1 cellular context compared by ENCODE assay signal in genomic region chr3:101561630-101562328, GRCh38.
A peak's percentile ranks its signal among the peaks of the same experiment; 100 is the strongest.
TF ChIP-seq lines count a peak whose summit lies in the region.

Gene TRMT10C, plus strand, starts transcription at chr3:101561868. Its CDS starts 2,914 bp downstream, at chr3:101564782.

TF ChIP-seq in HepG2, 621 proteins besides CTCF, POLR2A, EP300 and RAD21 (continued from another document and continues in another):
- TF ChIP-seq ZNF224 (CRISPR knock-in tag; IDR thresholded peaks at IDR 0.05) (peak; percentile 89), GABPB1 (CRISPR knock-in tag; IDR thresholded peaks at IDR 0.05) (peak; percentile 98), EEA1 (CRISPR knock-in tag; IDR thresholded peaks at IDR 0.05; ENCODE audit: borderline replicate concordance) (no peak), U2AF2 (IDR thresholded peaks at IDR 0.05; ENCODE audit: low read depth, low read length) (no peak), ZFX (CRISPR knock-in tag; IDR thresholded peaks at IDR 0.05; ENCODE audit: low read depth) (peak; percentile 85), FOXJ3 (CRISPR knock-in tag; IDR thresholded peaks at IDR 0.05; ENCODE audit: borderline replicate concordance) (0 out of 2 replicates have a peak, but pooled peaks have one; percentile 72), SOX6 (IDR thresholded peaks at IDR 0.05) (no peak), SOX6 (CRISPR knock-in tag; IDR thresholded peaks at IDR 0.05) (peak; percentile 62), HOXA3 (CRISPR knock-in tag; IDR thresholded peaks at IDR 0.05) (peak; percentile 99), ETV6 (CRISPR knock-in tag; conservative IDR thresholded peaks at IDR 0.05) (0 out of 2 replicates have a peak, but pooled peaks have one; percentile 53), ZFP62 (CRISPR knock-in tag; IDR thresholded peaks at IDR 0.05) (0 out of 2 replicates have a peak, but pooled peaks have one; percentile 69), ZNF557 (CRISPR knock-in tag; IDR thresholded peaks at IDR 0.05) (0 out of 2 replicates have a peak, but pooled peaks have one; percentile 43), GZF1 (CRISPR knock-in tag; IDR thresholded peaks at IDR 0.05) (0 out of 2 replicates have a peak, but pooled peaks have one; percentile 42), PLRG1 (conservative IDR thresholded peaks at IDR 0.05) (no peak), AHR (CRISPR knock-in tag; IDR thresholded peaks at IDR 0.05) (0 out of 2 replicates have a peak, but pooled peaks have one; percentile 30), ZNF7 (CRISPR knock-in tag; IDR thresholded peaks at IDR 0.05) (peak; percentile 38; the same call in 1 of the 2 replicates), ZNF253 (CRISPR knock-in tag; IDR thresholded peaks at IDR 0.05; ENCODE audit: borderline replicate concordance) (no peak), SRF (IDR thresholded peaks at IDR 0.05; ENCODE audit: low read depth, low read length) (peak; percentile 66; the same call in 1 of the 2 replicates), ARID2 (CRISPR knock-in tag; IDR thresholded peaks at IDR 0.05; ENCODE audit: borderline replicate concordance) (no peak), RBFOX2 (IDR thresholded peaks at IDR 0.05; ENCODE audit: low read depth, low read length) (peak; percentile 78), HNRNPLL (IDR thresholded peaks at IDR 0.05; ENCODE audit: low read depth, low read length, poor library complexity, severe bottlenecking) (peak; percentile 79), JARID2 (CRISPR knock-in tag; IDR thresholded peaks at IDR 0.05; ENCODE audit: insufficient replicate concordance) (no peak), ZFP1 (CRISPR knock-in tag; IDR thresholded peaks at IDR 0.05) (0 out of 2 replicates have a peak, but pooled peaks have one; percentile 29), CREB1 (IDR thresholded peaks at IDR 0.05) (peak; percentile 94), CREB1 (CRISPR knock-in tag; IDR thresholded peaks at IDR 0.05) (peak; percentile 99), ZNF766 (CRISPR knock-in tag; IDR thresholded peaks at IDR 0.05; ENCODE audit: borderline replicate concordance) (peak; percentile 58; the same call in 1 of the 2 replicates), CAMTA2 (CRISPR knock-in tag; IDR thresholded peaks at IDR 0.05; ENCODE audit: borderline replicate concordance) (peak; percentile 39; the same call in 1 of the 2 replicates), MED13 (CRISPR knock-in tag; IDR thresholded peaks at IDR 0.05) (peak; percentile 32; the same call in 1 of the 2 replicates), LBX2 (CRISPR knock-in tag; IDR thresholded peaks at IDR 0.05; ENCODE audit: borderline replicate concordance) (no peak; the same call in 1 of the 2 replicates), ZNF605 (CRISPR knock-in tag; IDR thresholded peaks at IDR 0.05) (peak; percentile 88), CREM (IDR thresholded peaks at IDR 0.05) (peak; percentile 98), CREM (CRISPR knock-in tag; IDR thresholded peaks at IDR 0.05) (peak; percentile 80), CENPX (CRISPR knock-in tag; IDR thresholded peaks at IDR 0.05) (no peak), STAG1 (CRISPR knock-in tag; IDR thresholded peaks at IDR 0.05) (0 out of 2 replicates have a peak, but pooled peaks have one; percentile 10), TEAD3 (CRISPR knock-in tag; optimal IDR thresholded peaks at IDR 0.05; ENCODE audit: borderline replicate concordance) (peak; percentile 51), SUZ12 (IDR thresholded peaks at IDR 0.05; ENCODE audit: low read depth, low read length) (no peak)
- TF ChIP-seq, protein P1, sequence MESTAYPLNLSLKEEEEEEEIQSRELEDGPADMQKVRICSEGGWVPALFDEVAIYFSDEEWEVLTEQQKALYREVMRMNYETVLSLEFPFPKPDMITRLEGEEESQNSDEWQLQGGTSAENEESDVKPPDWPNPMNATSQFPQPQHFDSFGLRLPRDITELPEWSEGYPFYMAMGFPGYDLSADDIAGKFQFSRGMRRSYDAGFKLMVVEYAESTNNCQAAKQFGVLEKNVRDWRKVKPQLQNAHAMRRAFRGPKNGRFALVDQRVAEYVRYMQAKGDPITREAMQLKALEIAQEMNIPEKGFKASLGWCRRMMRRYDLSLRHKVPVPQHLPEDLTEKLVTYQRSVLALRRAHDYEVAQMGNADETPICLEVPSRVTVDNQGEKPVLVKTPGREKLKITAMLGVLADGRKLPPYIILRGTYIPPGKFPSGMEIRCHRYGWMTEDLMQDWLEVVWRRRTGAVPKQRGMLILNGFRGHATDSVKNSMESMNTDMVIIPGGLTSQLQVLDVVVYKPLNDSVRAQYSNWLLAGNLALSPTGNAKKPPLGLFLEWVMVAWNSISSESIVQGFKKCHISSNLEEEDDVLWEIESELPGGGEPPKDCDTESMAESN (CRISPR knock-in tag; conservative IDR thresholded peaks at IDR 0.05), result peak; percentile 72
- TF ChIP-seq, protein P2, sequence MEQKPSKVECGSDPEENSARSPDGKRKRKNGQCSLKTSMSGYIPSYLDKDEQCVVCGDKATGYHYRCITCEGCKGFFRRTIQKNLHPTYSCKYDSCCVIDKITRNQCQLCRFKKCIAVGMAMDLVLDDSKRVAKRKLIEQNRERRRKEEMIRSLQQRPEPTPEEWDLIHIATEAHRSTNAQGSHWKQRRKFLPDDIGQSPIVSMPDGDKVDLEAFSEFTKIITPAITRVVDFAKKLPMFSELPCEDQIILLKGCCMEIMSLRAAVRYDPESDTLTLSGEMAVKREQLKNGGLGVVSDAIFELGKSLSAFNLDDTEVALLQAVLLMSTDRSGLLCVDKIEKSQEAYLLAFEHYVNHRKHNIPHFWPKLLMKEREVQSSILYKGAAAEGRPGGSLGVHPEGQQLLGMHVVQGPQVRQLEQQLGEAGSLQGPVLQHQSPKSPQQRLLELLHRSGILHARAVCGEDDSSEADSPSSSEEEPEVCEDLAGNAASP (CRISPR knock-in tag; IDR thresholded peaks at IDR 0.05; ENCODE audit: borderline replicate concordance), result peak; percentile 67; the same call in 1 of the 2 replicates
- TF ChIP-seq, protein P3, sequence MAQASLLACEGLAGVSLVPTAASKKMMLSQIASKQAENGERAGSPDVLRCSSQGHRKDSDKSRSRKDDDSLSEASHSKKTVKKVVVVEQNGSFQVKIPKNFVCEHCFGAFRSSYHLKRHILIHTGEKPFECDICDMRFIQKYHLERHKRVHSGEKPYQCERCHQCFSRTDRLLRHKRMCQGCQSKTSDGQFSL (CRISPR knock-in tag; IDR thresholded peaks at IDR 0.05), result no peak
- TF ChIP-seq, protein P4, sequence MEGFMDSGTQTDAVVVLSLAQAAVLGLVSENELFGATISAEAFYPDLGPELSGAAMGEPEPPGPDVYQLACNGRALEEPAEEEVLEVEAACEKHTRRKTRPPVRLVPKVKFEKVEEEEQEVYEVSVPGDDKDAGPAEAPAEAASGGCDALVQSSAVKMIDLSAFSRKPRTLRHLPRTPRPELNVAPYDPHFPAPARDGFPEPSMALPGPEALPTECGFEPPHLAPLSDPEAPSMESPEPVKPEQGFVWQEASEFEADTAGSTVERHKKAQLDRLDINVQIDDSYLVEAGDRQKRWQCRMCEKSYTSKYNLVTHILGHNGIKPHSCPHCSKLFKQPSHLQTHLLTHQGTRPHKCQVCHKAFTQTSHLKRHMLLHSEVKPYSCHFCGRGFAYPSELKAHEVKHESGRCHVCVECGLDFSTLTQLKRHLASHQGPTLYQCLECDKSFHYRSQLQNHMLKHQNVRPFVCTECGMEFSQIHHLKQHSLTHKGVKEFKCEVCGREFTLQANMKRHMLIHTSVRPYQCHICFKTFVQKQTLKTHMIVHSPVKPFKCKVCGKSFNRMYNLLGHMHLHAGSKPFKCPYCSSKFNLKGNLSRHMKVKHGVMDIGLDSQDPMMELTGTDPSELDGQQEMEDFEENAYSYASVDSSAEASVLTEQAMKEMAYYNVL (CRISPR knock-in tag; IDR thresholded peaks at IDR 0.05; ENCODE audit: borderline replicate concordance), result peak; percentile 34; the same call in 1 of the 2 replicates
- TF ChIP-seq, protein P5, sequence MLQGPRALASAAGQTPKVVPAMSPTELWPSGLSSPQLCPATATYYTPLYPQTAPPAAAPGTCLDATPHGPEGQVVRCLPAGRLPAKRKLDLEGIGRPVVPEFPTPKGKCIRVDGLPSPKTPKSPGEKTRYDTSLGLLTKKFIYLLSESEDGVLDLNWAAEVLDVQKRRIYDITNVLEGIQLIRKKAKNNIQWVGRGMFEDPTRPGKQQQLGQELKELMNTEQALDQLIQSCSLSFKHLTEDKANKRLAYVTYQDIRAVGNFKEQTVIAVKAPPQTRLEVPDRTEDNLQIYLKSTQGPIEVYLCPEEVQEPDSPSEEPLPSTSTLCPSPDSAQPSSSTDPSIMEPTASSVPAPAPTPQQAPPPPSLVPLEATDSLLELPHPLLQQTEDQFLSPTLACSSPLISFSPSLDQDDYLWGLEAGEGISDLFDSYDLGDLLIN (CRISPR knock-in tag; IDR thresholded peaks at IDR 0.05; ENCODE audit: borderline replicate concordance), result peak; percentile 80
- TF ChIP-seq, protein P6, sequence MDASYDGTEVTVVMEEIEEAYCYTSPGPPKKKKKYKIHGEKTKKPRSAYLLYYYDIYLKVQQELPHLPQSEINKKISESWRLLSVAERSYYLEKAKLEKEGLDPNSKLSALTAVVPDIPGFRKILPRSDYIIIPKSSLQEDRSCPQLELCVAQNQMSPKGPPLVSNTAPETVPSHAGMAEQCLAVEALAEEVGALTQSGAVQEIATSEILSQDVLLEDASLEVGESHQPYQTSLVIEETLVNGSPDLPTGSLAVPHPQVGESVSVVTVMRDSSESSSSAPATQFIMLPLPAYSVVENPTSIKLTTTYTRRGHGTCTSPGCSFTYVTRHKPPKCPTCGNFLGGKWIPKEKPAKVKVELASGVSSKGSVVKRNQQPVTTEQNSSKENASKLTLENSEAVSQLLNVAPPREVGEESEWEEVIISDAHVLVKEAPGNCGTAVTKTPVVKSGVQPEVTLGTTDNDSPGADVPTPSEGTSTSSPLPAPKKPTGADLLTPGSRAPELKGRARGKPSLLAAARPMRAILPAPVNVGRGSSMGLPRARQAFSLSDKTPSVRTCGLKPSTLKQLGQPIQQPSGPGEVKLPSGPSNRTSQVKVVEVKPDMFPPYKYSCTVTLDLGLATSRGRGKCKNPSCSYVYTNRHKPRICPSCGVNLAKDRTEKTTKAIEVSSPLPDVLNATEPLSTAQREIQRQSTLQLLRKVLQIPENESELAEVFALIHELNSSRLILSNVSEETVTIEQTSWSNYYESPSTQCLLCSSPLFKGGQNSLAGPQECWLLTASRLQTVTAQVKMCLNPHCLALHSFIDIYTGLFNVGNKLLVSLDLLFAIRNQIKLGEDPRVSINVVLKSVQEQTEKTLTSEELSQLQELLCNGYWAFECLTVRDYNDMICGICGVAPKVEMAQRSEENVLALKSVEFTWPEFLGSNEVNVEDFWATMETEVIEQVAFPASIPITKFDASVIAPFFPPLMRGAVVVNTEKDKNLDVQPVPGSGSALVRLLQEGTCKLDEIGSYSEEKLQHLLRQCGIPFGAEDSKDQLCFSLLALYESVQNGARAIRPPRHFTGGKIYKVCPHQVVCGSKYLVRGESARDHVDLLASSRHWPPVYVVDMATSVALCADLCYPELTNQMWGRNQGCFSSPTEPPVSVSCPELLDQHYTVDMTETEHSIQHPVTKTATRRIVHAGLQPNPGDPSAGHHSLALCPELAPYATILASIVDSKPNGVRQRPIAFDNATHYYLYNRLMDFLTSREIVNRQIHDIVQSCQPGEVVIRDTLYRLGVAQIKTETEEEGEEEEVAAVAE (CRISPR knock-in tag; IDR thresholded peaks at IDR 0.05; ENCODE audit: borderline replicate concordance), result peak; percentile 43; the same call in 1 of the 2 replicates
- TF ChIP-seq, protein P7, sequence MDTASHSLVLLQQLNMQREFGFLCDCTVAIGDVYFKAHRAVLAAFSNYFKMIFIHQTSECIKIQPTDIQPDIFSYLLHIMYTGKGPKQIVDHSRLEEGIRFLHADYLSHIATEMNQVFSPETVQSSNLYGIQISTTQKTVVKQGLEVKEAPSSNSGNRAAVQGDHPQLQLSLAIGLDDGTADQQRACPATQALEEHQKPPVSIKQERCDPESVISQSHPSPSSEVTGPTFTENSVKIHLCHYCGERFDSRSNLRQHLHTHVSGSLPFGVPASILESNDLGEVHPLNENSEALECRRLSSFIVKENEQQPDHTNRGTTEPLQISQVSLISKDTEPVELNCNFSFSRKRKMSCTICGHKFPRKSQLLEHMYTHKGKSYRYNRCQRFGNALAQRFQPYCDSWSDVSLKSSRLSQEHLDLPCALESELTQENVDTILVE (CRISPR knock-in tag; IDR thresholded peaks at IDR 0.05), result peak; percentile 71; the same call in 1 of the 2 replicates
- TF ChIP-seq, protein P8, sequence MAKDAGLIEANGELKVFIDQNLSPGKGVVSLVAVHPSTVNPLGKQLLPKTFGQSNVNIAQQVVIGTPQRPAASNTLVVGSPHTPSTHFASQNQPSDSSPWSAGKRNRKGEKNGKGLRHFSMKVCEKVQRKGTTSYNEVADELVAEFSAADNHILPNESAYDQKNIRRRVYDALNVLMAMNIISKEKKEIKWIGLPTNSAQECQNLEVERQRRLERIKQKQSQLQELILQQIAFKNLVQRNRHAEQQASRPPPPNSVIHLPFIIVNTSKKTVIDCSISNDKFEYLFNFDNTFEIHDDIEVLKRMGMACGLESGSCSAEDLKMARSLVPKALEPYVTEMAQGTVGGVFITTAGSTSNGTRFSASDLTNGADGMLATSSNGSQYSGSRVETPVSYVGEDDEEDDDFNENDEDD (CRISPR knock-in tag; IDR thresholded peaks at IDR 0.05; ENCODE audit: borderline replicate concordance), result peak; percentile 86; the same call in 1 of the 2 replicates
- TF ChIP-seq, protein P9, sequence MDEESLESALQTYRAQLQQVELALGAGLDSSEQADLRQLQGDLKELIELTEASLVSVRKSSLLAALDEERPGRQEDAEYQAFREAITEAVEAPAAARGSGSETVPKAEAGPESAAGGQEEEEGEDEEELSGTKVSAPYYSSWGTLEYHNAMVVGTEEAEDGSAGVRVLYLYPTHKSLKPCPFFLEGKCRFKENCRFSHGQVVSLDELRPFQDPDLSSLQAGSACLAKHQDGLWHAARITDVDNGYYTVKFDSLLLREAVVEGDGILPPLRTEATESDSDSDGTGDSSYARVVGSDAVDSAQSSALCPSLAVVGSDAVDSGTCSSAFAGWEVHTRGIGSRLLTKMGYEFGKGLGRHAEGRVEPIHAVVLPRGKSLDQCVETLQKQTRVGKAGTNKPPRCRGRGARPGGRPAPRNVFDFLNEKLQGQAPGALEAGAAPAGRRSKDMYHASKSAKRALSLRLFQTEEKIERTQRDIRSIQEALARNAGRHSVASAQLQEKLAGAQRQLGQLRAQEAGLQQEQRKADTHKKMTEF (CRISPR knock-in tag; IDR thresholded peaks at IDR 0.05), result peak; percentile 48; the same call in 1 of the 2 replicates
- TF ChIP-seq, protein P10, sequence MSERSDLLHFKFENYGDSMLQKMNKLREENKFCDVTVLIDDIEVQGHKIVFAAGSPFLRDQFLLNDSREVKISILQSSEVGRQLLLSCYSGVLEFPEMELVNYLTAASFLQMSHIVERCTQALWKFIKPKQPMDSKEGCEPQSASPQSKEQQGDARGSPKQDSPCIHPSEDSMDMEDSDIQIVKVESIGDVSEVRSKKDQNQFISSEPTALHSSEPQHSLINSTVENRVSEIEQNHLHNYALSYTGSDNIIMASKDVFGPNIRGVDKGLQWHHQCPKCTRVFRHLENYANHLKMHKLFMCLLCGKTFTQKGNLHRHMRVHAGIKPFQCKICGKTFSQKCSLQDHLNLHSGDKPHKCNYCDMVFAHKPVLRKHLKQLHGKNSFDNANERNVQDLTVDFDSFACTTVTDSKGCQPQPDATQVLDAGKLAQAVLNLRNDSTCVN (CRISPR knock-in tag; IDR thresholded peaks at IDR 0.05; ENCODE audit: borderline replicate concordance), result peak; percentile 62; the same call in 1 of the 2 replicates
